In the genomic region with DNA sequence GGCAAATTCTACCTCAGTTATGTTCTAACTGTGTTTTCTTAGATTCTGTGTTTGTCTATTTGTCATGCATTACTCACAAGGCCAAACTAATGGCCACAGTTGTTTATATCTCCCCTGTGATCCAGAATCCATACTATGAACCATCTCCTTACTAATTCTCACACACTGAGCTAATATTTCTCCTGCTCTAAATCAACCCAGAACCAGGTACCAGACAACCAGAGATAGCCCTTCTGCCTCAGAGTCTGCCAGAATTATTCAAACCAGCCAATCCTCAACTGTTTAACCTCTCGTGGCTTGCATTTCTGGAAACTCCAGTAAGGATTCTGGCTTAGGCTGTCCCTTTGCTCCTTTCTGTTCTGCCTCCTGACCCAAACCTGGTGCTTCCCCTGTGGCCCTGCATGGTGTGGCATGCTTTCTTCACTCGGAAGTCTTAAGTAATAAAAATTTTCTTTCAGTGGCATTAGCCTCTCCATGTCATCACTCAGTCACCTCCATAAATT, we compare ENCODE assay signal across 20 cellular contexts. TPM values are rescaled to one million over a fixed set of nuclear protein-coding genes. Genes with fewer than 3 reads are reported as not detected.
DNase-seq lines count a peak whose midpoint lies in the region; ATAC-seq and TF ChIP-seq lines count a peak whose summit lies in the region.
"Had no signal": no experiment of that assay in that cellular context is flagged by ENCODE, and none has a peak within 500 bp of the region (broad histone marks: within the 10 kb centered on the region; RNA-seq: fewer than 3 reads in every experiment).

No MANE protein-coding gene starts in this region.

- intact Hi-C loops in activated CD4-positive, alpha-beta T cell treated with anti-CD3 and anti-CD28 coated beads, Interleukin-2, amount 10 ng/mL, durations not matched to agents 24 days and 14 days (cut with micrococcal nuclease), result no loop called here
- intact Hi-C loops in HCT116 (cut with micrococcal nuclease), result loop anchor here (1.0 kb wide), 1 partner anchor 362 kb away; no protein-coding TSS in a partner anchor

- H4K20me1 ChIP-seq in HCT116 (ENCODE audit: insufficient read depth), result no peaks in the 10 kb centered on the region

- no peak overlapping the region for H3K4me2 ChIP-seq in HCT116 (ENCODE audit: low read length)

- TF ChIP-seq CTCF in HCT116 (IDR thresholded peaks at IDR 0.05 in 2 of 3, conservative IDR thresholded peaks at IDR 0.05 in 1 of 3; ENCODE audit: borderline replicate concordance in 1 of 3, insufficient read depth in 1 of 3, low read depth in 2 of 3, low read length in 2 of 3), result no peak
- TF ChIP-seq CTCF in neutrophil (IDR thresholded peaks at IDR 0.05), result no peak
- TF ChIP-seq CTCF in WTC11 (IDR thresholded peaks at IDR 0.05), result no peak
- TF ChIP-seq CTCF in suprapubic skin (IDR thresholded peaks at IDR 0.05), result no peak

- no peak overlapping the region for H3K27ac Mint-ChIP-seq in activated CD4-positive, alpha-beta T cell treated with anti-CD3 and anti-CD28 coated beads, Interleukin-2, amount 10 ng/mL, durations not matched to agents 24 days and 14 days
- H3K27ac Mint-ChIP-seq in activated T-helper 17 cell treated with anti-CD3 and anti-CD28 coated beads, Interleukin-2, amount 50 U/mL, for 72 hours, result peak overlapping the region; percentile 37
- H3K27ac Mint-ChIP-seq in WTC11, result no peak overlapping the region
- H3K27ac Mint-ChIP-seq: type B pancreatic cell had no signal

- POLR2A ChIA-PET in HCT116 (lab: Charles Lee), result no interaction called here
- POLR2A ChIA-PET in WTC11 (lab: Charles Lee), result no interaction called here

- RAD21 ChIA-PET in HCT116 (lab: Charles Lee; ENCODE audit: low non-redundant PET in 1 of 2, low total read pairs in 2 of 2, uncharacterized antibody in 2 of 2, unreplicated experiment in 2 of 2), result no interaction called here

- H3K27ac ChIP-seq in HCT116 (ENCODE audit: low read depth, low read length) (no peak overlapping the region), neutrophil (peak overlapping the region; percentile 44), suprapubic skin (no peak overlapping the region)
- H3K27ac ChIP-seq: ovary had no signal

- no peaks in the 10 kb centered on the region for H3K36me3 Mint-ChIP-seq in activated CD4-positive, alpha-beta T cell treated with anti-CD3 and anti-CD28 coated beads, Interleukin-2, amount 10 ng/mL, durations not matched to agents 24 days and 14 days (ENCODE audit: low read depth)
- H3K36me3 Mint-ChIP-seq in activated T-helper 17 cell treated with anti-CD3 and anti-CD28 coated beads, Interleukin-2, amount 50 U/mL, for 72 hours (ENCODE audit: low read depth), result no peaks in the 10 kb centered on the region
- peaks cover 13% of the 10 kb centered on the region for H3K36me3 Mint-ChIP-seq in WTC11
- H3K36me3 Mint-ChIP-seq: type B pancreatic cell had no signal

- H3K9me2 ChIP-seq in HCT116 (ENCODE audit: insufficient read depth), result no peaks in the 10 kb centered on the region

- no peaks in the 10 kb centered on the region for H3K36me3 ChIP-seq in HCT116 (ENCODE audit: control insufficient read depth in 1 of 2, insufficient read depth in 2 of 2, low read length in 2 of 2)
- H3K36me3 ChIP-seq in neutrophil, result no peaks in the 10 kb centered on the region
- H3K36me3 ChIP-seq in suprapubic skin, result no peaks in the 10 kb centered on the region
- H3K36me3 ChIP-seq: ovary had no signal

- no peak for TF ChIP-seq RAD21 in HCT116 (IDR thresholded peaks at IDR 0.05; ENCODE audit: low read depth)

- H3K4me1 ChIP-seq in HCT116 (ENCODE audit: control insufficient read depth in 1 of 2, insufficient read depth in 2 of 2, low read length in 2 of 2), result no peaks in the 10 kb centered on the region
- peaks cover 5 to 16% of the 10 kb centered on the region in 2 experiments for H3K4me1 ChIP-seq in neutrophil (ENCODE audit: control insufficient read depth in 1 of 2, insufficient read depth in 1 of 2, low read depth in 1 of 2, low read length in 1 of 2)
- no peaks in the 10 kb centered on the region for H3K4me1 ChIP-seq in suprapubic skin

- no peaks in the 10 kb centered on the region for H3K9me3 ChIP-seq in HCT116 (ENCODE audit: control insufficient read depth in 1 of 2, insufficient read depth in 1 of 2, low read depth in 1 of 2, low read length in 2 of 2)
- H3K9me3 ChIP-seq in neutrophil, result no peaks in the 10 kb centered on the region
- no peaks in the 10 kb centered on the region for H3K9me3 ChIP-seq in suprapubic skin
- H3K9me3 ChIP-seq: ovary had no signal

- H2AFZ ChIP-seq in HCT116 (ENCODE audit: low read depth, low read length, poor library complexity, severe bottlenecking), result peak overlapping the region; percentile 44

- 59% methylated on average over 2 of the region's 2 CpGs for WGBS in suprapubic skin

- no peak for ATAC-seq in HCT116
- ATAC-seq in activated T-helper 17 cell treated with anti-CD3 and anti-CD28 coated beads, Interleukin-2, amount 50 U/mL, for 72 hours (replicated peaks), result peak; percentile 49
- ATAC-seq in WTC11, result no peak
- no peak for ATAC-seq in GM19397 (IDR thresholded peaks at IDR 0.05; ENCODE audit: unreplicated experiment)
- ATAC-seq: left colon had no signal

- no peaks in the 10 kb centered on the region for H3K27me3 ChIP-seq in HCT116 (ENCODE audit: insufficient read depth, low read length)
- H3K27me3 ChIP-seq in neutrophil, result no peaks in the 10 kb centered on the region
- no peaks in the 10 kb centered on the region for H3K27me3 ChIP-seq in suprapubic skin
- H3K27me3 ChIP-seq: ovary had no signal

- no peak overlapping the region for H3K9ac ChIP-seq in HCT116 (ENCODE audit: low read length)

- peak overlapping the region; percentile 24 for H3K4me3 Mint-ChIP-seq in activated CD4-positive, alpha-beta T cell treated with anti-CD3 and anti-CD28 coated beads, Interleukin-2, amount 10 ng/mL, durations not matched to agents 24 days and 14 days
- peak overlapping the region; percentile 38 for H3K4me3 Mint-ChIP-seq in activated T-helper 17 cell treated with anti-CD3 and anti-CD28 coated beads, Interleukin-2, amount 50 U/mL, for 72 hours
- no peak overlapping the region for H3K4me3 Mint-ChIP-seq in WTC11
- H3K4me3 Mint-ChIP-seq: type B pancreatic cell had no signal

- no peaks in the 10 kb centered on the region for H3K9me3 Mint-ChIP-seq in activated CD4-positive, alpha-beta T cell treated with anti-CD3 and anti-CD28 coated beads, Interleukin-2, amount 10 ng/mL, durations not matched to agents 24 days and 14 days
- no peaks in the 10 kb centered on the region for H3K9me3 Mint-ChIP-seq in activated T-helper 17 cell treated with anti-CD3 and anti-CD28 coated beads, Interleukin-2, amount 50 U/mL, for 72 hours
- peaks cover 24% of the 10 kb centered on the region for H3K9me3 Mint-ChIP-seq in WTC11
- H3K9me3 Mint-ChIP-seq: CD8-positive, alpha-beta memory T cell; type B pancreatic cell had no signal

- DNase-seq in activated CD4-positive, alpha-beta T cell treated with anti-CD3 and anti-CD28 coated beads, Interleukin-2, amount 10 ng/mL, durations not matched to agents 24 days and 14 days, result no peak
- DNase-seq in activated CD4-positive, alpha-beta T cell treated with anti-CD3 and anti-CD28 coated beads, Interleukin-2, amount 50 U/mL, for 48 hours, result no peak
- DNase-seq in HCT116 (ENCODE audit: low read depth, low spot score) (no peak), WTC11 (ENCODE audit: low spot score) (no peak), suprapubic skin (ENCODE audit: low spot score in 2 of 2) (no peak)
- DNase-seq: activated CD4-positive, CD25-positive, alpha-beta regulatory T cell; activated CD8-positive, alpha-beta memory T cell treated with anti-CD3 and anti-CD28 coated beads, Interleukin-2, amount 50 U/mL, for 4 hours; caudate nucleus; CD8-positive, alpha-beta memory T cell; effector CD4-positive, alpha-beta T cell; left colon; NCI-H1436 treated with DMSO at 0.1 percent for 48 hours; NCI-H345; ovary; Right ventricle myocardium superior; stimulated activated CD4-positive, alpha-beta T cell treated with anti-CD3 and anti-CD28 coated beads, Interleukin-4, amount 100 ng/mL, for 4 hours had no signal

- peaks cover 5% of the 10 kb centered on the region for H3K27me3 Mint-ChIP-seq in activated CD4-positive, alpha-beta T cell treated with anti-CD3 and anti-CD28 coated beads, Interleukin-2, amount 10 ng/mL, durations not matched to agents 24 days and 14 days
- no peaks in the 10 kb centered on the region for H3K27me3 Mint-ChIP-seq in activated T-helper 17 cell treated with anti-CD3 and anti-CD28 coated beads, Interleukin-2, amount 50 U/mL, for 72 hours
- peaks cover 5% of the 10 kb centered on the region for H3K27me3 Mint-ChIP-seq in WTC11 (ENCODE audit: low read depth)
- H3K27me3 Mint-ChIP-seq: type B pancreatic cell had no signal

- H3K4me1 Mint-ChIP-seq in activated CD4-positive, alpha-beta T cell treated with anti-CD3 and anti-CD28 coated beads, Interleukin-2, amount 10 ng/mL, durations not matched to agents 24 days and 14 days, result peaks cover 11% of the 10 kb centered on the region
- peaks cover 10% of the 10 kb centered on the region for H3K4me1 Mint-ChIP-seq in activated T-helper 17 cell treated with anti-CD3 and anti-CD28 coated beads, Interleukin-2, amount 50 U/mL, for 72 hours
- no peaks in the 10 kb centered on the region for H3K4me1 Mint-ChIP-seq in WTC11

- CTCF ChIA-PET in HCT116 (lab: Charles Lee), result interaction anchor here (1.3 to 1.5 kb wide), 2 partner anchors 70 to 93 kb away, joined by 3 read pairs; no protein-coding TSS in a partner anchor
- CTCF ChIA-PET in WTC11 (lab: Charles Lee), result interaction anchor here (0.6 to 1.3 kb wide), 2 partner anchors 104 to 193 kb away, joined by 3 to 7 read pairs; no protein-coding TSS in a partner anchor

- H3K79me2 ChIP-seq in HCT116 (ENCODE audit: insufficient read depth, low read length), result no peaks in the 10 kb centered on the region

- TF ChIP-seq EP300 in suprapubic skin (IDR thresholded peaks at IDR 0.05), result no peak

- BruUV-seq in HCT116 (replicated peaks; lab: Mats Ljungman, UMichigan), result no TSS peak

- TF ChIP-seq POLR2A in HCT116 (IDR thresholded peaks at IDR 0.05; ENCODE audit: borderline replicate concordance, extremely low read depth, insufficient read depth, insufficient read length) (no peak), suprapubic skin (IDR thresholded peaks at IDR 0.05) (no peak)

- no peak overlapping the region for H3K4me3 ChIP-seq in HCT116 (replicated peaks in 1 of 2; ENCODE audit: low read depth in 1 of 2, low read length in 2 of 2)
- no peak overlapping the region for H3K4me3 ChIP-seq in neutrophil (ENCODE audit: low read depth in 1 of 2, low read length in 1 of 2)
- no peak overlapping the region for H3K4me3 ChIP-seq in suprapubic skin
- H3K4me3 ChIP-seq: ovary had no signal

TF ChIP-seq in HCT116, 20 proteins besides CTCF, POLR2A, EP300 and RAD21 (continues in another document):
- TF ChIP-seq ZNF274 (IDR thresholded peaks at IDR 0.05; ENCODE audit: low read depth, low read length), result no peak

TF ChIP-seq in WTC11, 78 proteins besides CTCF, POLR2A, EP300 and RAD21 (continues in another document):
- no peak for TF ChIP-seq RELA (CRISPR knock-in tag; IDR thresholded peaks at IDR 0.05; ENCODE audit: borderline replicate concordance)

RNA-seq across cellular contexts. Expression of a gene that starts 59.4 kb away (rescaled TPM):
- 0.21 and 0.28 TPM in 2 replicates for total RNA-seq in activated CD4-positive, alpha-beta T cell treated with anti-CD3 and anti-CD28 coated beads, Interleukin-2, amount 10 ng/mL, durations not matched to agents 24 days and 14 days
- total RNA-seq in HCT116 (2021; ENCODE audit: unreplicated experiment) (0.17 TPM), WTC11 (2021) (0.32 to 0.59 TPM (median 0.55 TPM) in 3 replicates), suprapubic skin (under 1 TPM in 3 of 4 donors, not detected in 1; 0.13 to 0.21 (median 0.16) TPM)
- 0.31 and 0.32 TPM in 2 replicates for polyA plus RNA-seq in HCT116 (2012)
- 1 to 10 TPM; 1.1 to 1.8 TPM for total RNA-seq in activated T-helper 17 cell treated with anti-CD3 and anti-CD28 coated beads, Interleukin-2, amount 50 U/mL, for 72 hours
- total RNA-seq: Right ventricle myocardium superior had no signal
